Comparison of ENCODE assay signal across 2 cellular contexts in the genomic region with DNA sequence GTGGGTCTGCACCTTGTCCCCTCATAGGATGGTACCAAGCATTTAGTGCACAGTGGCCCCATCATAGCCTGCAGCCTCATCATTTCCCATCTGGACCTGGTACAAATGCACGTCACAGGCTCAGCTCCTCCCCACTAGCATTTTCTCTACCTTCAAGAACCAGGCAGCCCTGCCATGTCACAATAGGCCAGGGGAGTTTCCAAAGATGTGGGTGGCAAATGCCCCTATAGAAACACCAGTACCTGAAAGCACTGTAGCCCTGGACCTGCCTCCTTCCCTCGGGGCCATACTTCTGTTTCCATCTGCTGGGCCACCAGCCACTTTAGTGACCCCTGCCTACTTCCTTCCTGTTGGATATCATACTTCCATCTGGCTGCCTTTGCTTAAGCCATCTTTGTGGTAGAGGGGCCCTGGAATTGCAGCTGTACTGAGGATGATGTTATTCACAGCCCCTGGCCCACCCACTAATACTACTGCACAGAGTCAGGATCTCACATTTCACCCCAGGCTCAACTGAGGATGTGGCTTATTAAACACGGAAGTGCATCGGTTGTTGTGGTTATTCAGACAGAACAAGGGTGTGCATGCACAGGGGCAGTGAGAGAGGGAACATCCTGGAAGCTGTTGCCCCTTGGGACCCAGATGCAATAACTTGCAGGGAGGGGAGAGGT.
TF ChIP-seq lines count a peak whose summit lies in the region.

No MANE protein-coding gene starts in this region.

TF ChIP-seq in K562, 482 proteins besides CTCF, POLR2A, EP300 and RAD21:
- TF ChIP-seq KDM1A (IDR thresholded peaks at IDR 0.05) (no peak), POLR2B (IDR thresholded peaks at IDR 0.05; ENCODE audit: low read depth, partially characterized antibody) (no peak), SPI1 (IDR thresholded peaks at IDR 0.05; ENCODE audit: borderline replicate concordance, low read depth, low read length) (peak; percentile 47; the same call in 1 of the 2 replicates), SMARCA4 (IDR thresholded peaks at IDR 0.05) (no peak), KAT2B (IDR thresholded peaks at IDR 0.05; ENCODE audit: low read depth, low read length) (no peak), TAL1 (IDR thresholded peaks at IDR 0.05) (no peak), DIDO1 (tag; IDR thresholded peaks at IDR 0.05; ENCODE audit: low read depth) (no peak), DPF2 (IDR thresholded peaks at IDR 0.05) (no peak)
- TF ChIP-seq, protein P1, sequence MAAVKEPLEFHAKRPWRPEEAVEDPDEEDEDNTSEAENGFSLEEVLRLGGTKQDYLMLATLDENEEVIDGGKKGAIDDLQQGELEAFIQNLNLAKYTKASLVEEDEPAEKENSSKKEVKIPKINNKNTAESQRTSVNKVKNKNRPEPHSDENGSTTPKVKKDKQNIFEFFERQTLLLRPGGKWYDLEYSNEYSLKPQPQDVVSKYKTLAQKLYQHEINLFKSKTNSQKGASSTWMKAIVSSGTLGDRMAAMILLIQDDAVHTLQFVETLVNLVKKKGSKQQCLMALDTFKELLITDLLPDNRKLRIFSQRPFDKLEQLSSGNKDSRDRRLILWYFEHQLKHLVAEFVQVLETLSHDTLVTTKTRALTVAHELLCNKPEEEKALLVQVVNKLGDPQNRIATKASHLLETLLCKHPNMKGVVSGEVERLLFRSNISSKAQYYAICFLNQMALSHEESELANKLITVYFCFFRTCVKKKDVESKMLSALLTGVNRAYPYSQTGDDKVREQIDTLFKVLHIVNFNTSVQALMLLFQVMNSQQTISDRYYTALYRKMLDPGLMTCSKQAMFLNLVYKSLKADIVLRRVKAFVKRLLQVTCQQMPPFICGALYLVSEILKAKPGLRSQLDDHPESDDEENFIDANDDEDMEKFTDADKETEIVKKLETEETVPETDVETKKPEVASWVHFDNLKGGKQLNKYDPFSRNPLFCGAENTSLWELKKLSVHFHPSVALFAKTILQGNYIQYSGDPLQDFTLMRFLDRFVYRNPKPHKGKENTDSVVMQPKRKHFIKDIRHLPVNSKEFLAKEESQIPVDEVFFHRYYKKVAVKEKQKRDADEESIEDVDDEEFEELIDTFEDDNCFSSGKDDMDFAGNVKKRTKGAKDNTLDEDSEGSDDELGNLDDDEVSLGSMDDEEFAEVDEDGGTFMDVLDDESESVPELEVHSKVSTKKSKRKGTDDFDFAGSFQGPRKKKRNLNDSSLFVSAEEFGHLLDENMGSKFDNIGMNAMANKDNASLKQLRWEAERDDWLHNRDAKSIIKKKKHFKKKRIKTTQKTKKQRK (IDR thresholded peaks at IDR 0.05; ENCODE audit: borderline replicate concordance, low read depth, low read length), result no peak
TF ChIP-seq in K562: peak in this region for 1.

TF ChIP-seq in HEK293T, 16 proteins besides CTCF, POLR2A, EP300 and RAD21:
- TF ChIP-seq ARNT (IDR thresholded peaks at IDR 0.05) (no peak), CTBP1 (IDR thresholded peaks at IDR 0.05; ENCODE audit: borderline replicate concordance) (no peak), L3MBTL2 (conservative IDR thresholded peaks at IDR 0.05) (no peak), TARDBP (IDR thresholded peaks at IDR 0.05) (no peak), LEF1 (IDR thresholded peaks at IDR 0.05; ENCODE audit: borderline replicate concordance) (no peak), FOXM1 (IDR thresholded peaks at IDR 0.05; ENCODE audit: borderline replicate concordance) (no peak), HDGF (IDR thresholded peaks at IDR 0.05; ENCODE audit: borderline replicate concordance) (no peak), ELF4 (IDR thresholded peaks at IDR 0.05) (no peak), SUZ12 (IDR thresholded peaks at IDR 0.05) (no peak), ZNF384 (IDR thresholded peaks at IDR 0.05) (no peak), BHLHE40 (IDR thresholded peaks at IDR 0.05; ENCODE audit: borderline replicate concordance) (no peak), FOXA1 (IDR thresholded peaks at IDR 0.05) (no peak), SP1 (IDR thresholded peaks at IDR 0.05) (no peak), NFRKB (IDR thresholded peaks at IDR 0.05) (no peak), FOXK2 (IDR thresholded peaks at IDR 0.05) (no peak)
- TF ChIP-seq, protein P2, sequence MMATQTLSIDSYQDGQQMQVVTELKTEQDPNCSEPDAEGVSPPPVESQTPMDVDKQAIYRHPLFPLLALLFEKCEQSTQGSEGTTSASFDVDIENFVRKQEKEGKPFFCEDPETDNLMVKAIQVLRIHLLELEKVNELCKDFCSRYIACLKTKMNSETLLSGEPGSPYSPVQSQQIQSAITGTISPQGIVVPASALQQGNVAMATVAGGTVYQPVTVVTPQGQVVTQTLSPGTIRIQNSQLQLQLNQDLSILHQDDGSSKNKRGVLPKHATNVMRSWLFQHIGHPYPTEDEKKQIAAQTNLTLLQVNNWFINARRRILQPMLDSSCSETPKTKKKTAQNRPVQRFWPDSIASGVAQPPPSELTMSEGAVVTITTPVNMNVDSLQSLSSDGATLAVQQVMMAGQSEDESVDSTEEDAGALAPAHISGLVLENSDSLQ (IDR thresholded peaks at IDR 0.05), result no peak
